In genomic region chr7:23852988-23853387, GRCh38 we compare ENCODE assay signal across 32 cellular contexts.
"Had no signal": no experiment of that assay in that cellular context is flagged by ENCODE, and none has a peak within 500 bp of the region (broad histone marks: within the 10 kb centered on the region; RNA-seq: fewer than 3 reads in every experiment).

No MANE protein-coding gene starts in this region.

- H3K9me3 ChIP-seq: adrenal gland had no signal

- H3K4me3 ChIP-seq: adrenal gland, ascending aorta, cardiac muscle cell had no signal

- DNase-seq: activated B cell treated with CpG ODN at 0.5 μM for 24 hours; activated CD4-positive, alpha-beta memory T cell treated with anti-CD3 and anti-CD28 coated beads for 36 hours; activated CD4-positive, alpha-beta T cell treated with anti-CD3 and anti-CD28 coated beads for 4 hours; activated CD4-positive, alpha-beta T cell treated with anti-CD3 and anti-CD28 coated beads, Interleukin-2, amount 10 ng/mL, durations not matched to agents 24 days and 14 days; activated CD4-positive, alpha-beta T cell treated with anti-CD3 and anti-CD28 coated beads, Interleukin-2, amount 50 U/mL, for 1 hour; activated CD4-positive, alpha-beta T cell treated with anti-CD3 and anti-CD28 coated beads, Interleukin-2, amount 50 U/mL, for 4 hours; activated CD4-positive, CD25-positive, alpha-beta regulatory T cell treated with anti-CD3 and anti-CD28 coated beads, Interleukin-2, amount 50 U/mL, for 72 hours; activated CD8-positive, alpha-beta memory T cell treated with anti-CD3 and anti-CD28 coated beads, Interleukin-2, amount 50 U/mL, for 4 hours; activated CD8-positive, alpha-beta T cell treated with anti-CD3 and anti-CD28 coated beads for 36 hours; activated effector memory CD4-positive, alpha-beta T cell treated with anti-CD3 and anti-CD28 coated beads, Interleukin-2, amount 50 U/mL, for 16 hours; activated gamma-delta T cell treated with Interleukin-2 at 50 U/mL for 16 hours; activated naive CD4-positive, alpha-beta T cell; activated naive CD4-positive, alpha-beta T cell treated with anti-CD3 and anti-CD28 coated beads for 36 hours; activated naive CD4-positive, alpha-beta T cell treated with anti-CD3 and anti-CD28 coated beads, Interleukin-2, amount 50 U/mL, for 16 hours; activated naive CD8-positive, alpha-beta T cell treated with anti-CD3 and anti-CD28 coated beads for 36 hours; activated T-cell treated with anti-CD3 and anti-CD28 coated beads for 4 hours; activated T-cell treated with anti-CD3 and anti-CD28 coated beads, Interleukin-2, amount 50 U/mL, for 1 hour; activated T-cell treated with anti-CD3 and anti-CD28 coated beads, Interleukin-2, amount 50 U/mL, for 4 hours; activated T-cell treated with anti-CD3 and anti-CD28 coated beads, Interleukin-2, amount 50 U/mL, for 72 hours; adrenal gland; amygdala; anterior cingulate cortex; caudate nucleus; cerebellar nuclear complex; T-helper 1 cell; T-helper 2 cell; T-helper 9 cell had no signal

- H3K4me1 ChIP-seq: adrenal gland, ascending aorta had no signal

- H3K27ac ChIP-seq: adrenal gland, ascending aorta, cardiac muscle cell, VCaP had no signal

- ATAC-seq: activated CD8-positive, alpha-beta T cell treated with anti-CD3 and anti-CD28 coated beads for 36 hours; activated naive CD4-positive, alpha-beta T cell treated with anti-CD3 and anti-CD28 coated beads, Interleukin-2, amount 50 U/mL, for 72 hours; activated T-cell treated with anti-CD3 and anti-CD28 coated beads, Interleukin-2, amount 50 U/mL, for 4 hours; activated T-cell treated with anti-CD3 and anti-CD28 coated beads, Interleukin-2, amount 50 U/mL, for 72 hours; activated T-helper 17 cell treated with anti-CD3 and anti-CD28 coated beads, Interleukin-2, amount 50 U/mL, for 72 hours had no signal

- H3K36me3 ChIP-seq: adrenal gland, ascending aorta, cardiac muscle cell had no signal

- H3K27me3 ChIP-seq: adrenal gland, ascending aorta, cardiac muscle cell had no signal
